In the genomic region with DNA sequence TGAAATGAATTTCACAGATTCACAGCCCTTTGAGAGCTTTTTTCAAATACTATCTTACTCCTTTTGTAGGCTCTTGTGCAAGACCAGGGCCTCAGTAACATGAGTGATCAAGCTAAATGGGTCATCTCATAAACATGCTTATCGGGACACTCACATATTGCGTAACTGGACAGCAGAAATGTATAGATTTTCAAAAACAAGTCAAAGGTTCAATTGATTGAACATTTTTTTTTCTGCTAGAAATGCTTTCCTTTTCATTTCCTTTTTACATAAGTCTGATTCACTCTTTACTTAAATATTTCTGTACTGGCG, we compare ENCODE assay signal across 26 cellular contexts. TPM values are rescaled to one million over a fixed set of nuclear protein-coding genes. Genes with fewer than 3 reads are reported as not detected.
DNase-seq lines count a peak whose midpoint lies in the region; ATAC-seq, FAIRE-seq and TF ChIP-seq lines count a peak whose summit lies in the region.
"Had no signal": no experiment of that assay in that cellular context is flagged by ENCODE, and none has a peak within 500 bp of the region (broad histone marks: within the 10 kb centered on the region; RNA-seq: fewer than 3 reads in every experiment).

No MANE protein-coding gene starts in this region.

- H3K4me1 ChIP-seq in HUES48 (ENCODE audit: control insufficient read depth, insufficient read depth, low read length) (peaks cover 28% of the 10 kb centered on the region), K562 (replicated peaks in 1 of 2; ENCODE audit: control insufficient read depth in 2 of 2, insufficient read depth in 2 of 2, low read length in 2 of 2) (no peaks in the 10 kb centered on the region)

- intact Hi-C loops in K562 (cut with micrococcal nuclease): no loop called here

- H3K79me2 ChIP-seq in K562 (ENCODE audit: control insufficient read depth, insufficient read depth, low read length): no peaks in the 10 kb centered on the region

- TF ChIP-seq EP300 in K562 (IDR thresholded peaks at IDR 0.05; ENCODE audit: low read length): no peak

- WGBS in K562 (ENCODE audit: insufficient coverage, low coverage, missing lambda C conversion rate): 0% methylated on average over 3 of the region's 3 CpGs

- no peak overlapping the region for H3K4me2 ChIP-seq in K562 (ENCODE audit: insufficient read depth, low read length)

- DNase-seq in AG04449 (ENCODE audit: low read depth, low spot score) (peak; percentile 34), K562 (ENCODE audit: extremely low read depth in 1 of 4, low spot score in 3 of 4) (no peak), foreskin fibroblast (peak; percentile 59 to 87), NCI-H345 (lab: John Stamatoyannopoulos, UW) (no peak), putamen (ENCODE audit: low spot score) (no peak)
- DNase-seq: activated effector memory CD4-positive, alpha-beta T cell treated with anti-CD3 and anti-CD28 coated beads, Interleukin-2, amount 50 U/mL, for 16 hours; amniotic stem cell; central memory CD4-positive, alpha-beta T cell; DMS 273 treated with DMSO at 0.1 percent for 48 hours; effector CD4-positive, alpha-beta T cell; hippocampal formation; Kasumi-1; kidney glomerular epithelial cell; NCI-H524 treated with DMSO at 0.1 percent for 48 hours; SHP77; stimulated activated CD4-positive, alpha-beta T cell treated with anti-CD3 and anti-CD28 coated beads, Interleukin-2, amount 100 ng/mL, for 48 hours; stimulated activated naive CD8-positive, alpha-beta T cell treated with anti-CD3 and anti-CD28 coated beads, Interleukin-15, amount 100 ng/mL, for 72 hours; T-helper 1 cell had no signal

- CTCF ChIA-PET in AG04449 (lab: Yijun Ruan, JAX): interaction anchor here (4.0 kb wide), 1 partner anchor 11 kb away, joined by 30 read pairs; no protein-coding TSS in a partner anchor
- CTCF ChIA-PET in K562 (lab: Yijun Ruan, JAX; ENCODE audit: low intra/inter-chr PET ratio): no interaction called here

- H3K9me1 ChIP-seq in K562 (ENCODE audit: control insufficient read depth, insufficient read depth, low read length): no peaks in the 10 kb centered on the region

- POLR2A ChIA-PET in AG04449 (lab: Yijun Ruan, JAX) (no interaction called here), K562 (lab: Yijun Ruan, JAX) (no interaction called here)

- no peaks in the 10 kb centered on the region for H3K36me3 ChIP-seq in HUES48 (ENCODE audit: control insufficient read depth, insufficient read depth, low read length)
- H3K36me3 ChIP-seq in K562 (ENCODE audit: control insufficient read depth, insufficient read depth, low read length): no peaks in the 10 kb centered on the region

- TF ChIP-seq RAD21 in K562 (CRISPR knock-in tag; conservative IDR thresholded peaks at IDR 0.05 in 1 of 2, IDR thresholded peaks at IDR 0.05 in 1 of 2): no peak

- no peak for TF ChIP-seq CTCF in AG04449 (IDR thresholded peaks at IDR 0.05; ENCODE audit: insufficient read depth, low read length, missing control alignments)
- no peak for TF ChIP-seq CTCF in K562 (IDR thresholded peaks at IDR 0.05 in 2 of 3, conservative IDR thresholded peaks at IDR 0.05 in 1 of 3; ENCODE audit: insufficient read depth in 2 of 3, low read depth in 1 of 3, low read length in 3 of 3)
- no peak for TF ChIP-seq CTCF in foreskin fibroblast (IDR thresholded peaks at IDR 0.05; ENCODE audit: low read depth, low read length)

- no peaks in the 10 kb centered on the region for H4K20me1 ChIP-seq in K562 (replicated peaks; ENCODE audit: control insufficient read depth, insufficient read depth, low read length)

- no TSS peak for BruUV-seq in K562 (replicated peaks; lab: Mats Ljungman, UMichigan)

- H3K4me3 ChIP-seq in AG04449 (ENCODE audit: low read depth, low read length): no peak overlapping the region
- no peak overlapping the region for H3K4me3 ChIP-seq in HUES48 (ENCODE audit: low read depth, low read length)
- no peak overlapping the region for H3K4me3 ChIP-seq in K562
- H3K4me3 ChIP-seq in foreskin fibroblast (ENCODE audit: low read depth in 1 of 2, low read length in 2 of 2): no peak overlapping the region
- H3K4me3 ChIP-seq: skin epidermis had no signal

- ATAC-seq in K562 (no peak), GM21515 (IDR thresholded peaks at IDR 0.05; ENCODE audit: unreplicated experiment) (no peak), GM18511 (IDR thresholded peaks at IDR 0.05; ENCODE audit: unreplicated experiment) (no peak)
- ATAC-seq: natural killer cell treated with Interleukin-12 subunit alpha and Interleukin-12 subunit beta and Interleukin-15 and Interleukin-18, amount 100 ng/mL, for 72 hours; stimulated activated naive CD8-positive, alpha-beta T cell treated with anti-CD3 and anti-CD28 coated beads, Interleukin-15, amount 100 ng/mL, for 72 hours had no signal

- no peak for TF ChIP-seq POLR2A in K562 (conservative IDR thresholded peaks at IDR 0.05)

- in situ Hi-C loops in K562 (cut with MboI): no loop called here

- no peaks in the 10 kb centered on the region for H3K27me3 ChIP-seq in HUES48 (ENCODE audit: control insufficient read depth, insufficient read depth, low read length)
- H3K27me3 ChIP-seq in K562 (ENCODE audit: control insufficient read depth in 2 of 2, insufficient read depth in 2 of 2, low read length in 2 of 2): peaks cover 5% of the 10 kb centered on the region in 2 experiments; a peak in 3 of 5 replicates

- H3K9ac ChIP-seq in HUES48 (ENCODE audit: low read depth, low read length) (peak overlapping the region; percentile 26; the same call in 1 of the 2 replicates), K562 (ENCODE audit: insufficient read depth in 1 of 2, low read depth in 2 of 2, low read length in 2 of 2) (no peak overlapping the region)

- FAIRE-seq in K562 (lab: Jason Lieb, UNC): no peak
- FAIRE-seq: A204.1 had no signal

- H2AFZ ChIP-seq in K562 (ENCODE audit: low read depth, low read length): no peak overlapping the region

- no peaks in the 10 kb centered on the region for H3K9me3 ChIP-seq in HUES48 (ENCODE audit: control insufficient read depth, insufficient read depth, low read length)
- H3K9me3 ChIP-seq in K562 (replicated peaks; ENCODE audit: control insufficient read depth, insufficient read depth, low read depth, low read length): no peaks in the 10 kb centered on the region

- H3K27ac ChIP-seq in HUES48 (ENCODE audit: low read depth, low read length) (peak overlapping the region; percentile 75), K562 (ENCODE audit: extremely low read depth, low read depth, low read length) (no peak overlapping the region)
- H3K27ac ChIP-seq: HL-60, skin epidermis had no signal

TF ChIP-seq in K562, 482 proteins besides CTCF, POLR2A, EP300 and RAD21:
- TF ChIP-seq ZNF699 (CRISPR knock-in tag; IDR thresholded peaks at IDR 0.05; ENCODE audit: insufficient replicate concordance) (no peak), CEBPB (tag; IDR thresholded peaks at IDR 0.05) (peak; percentile 77), CEBPG (CRISPR knock-in tag; IDR thresholded peaks at IDR 0.05) (no peak), CEBPG (tag; conservative IDR thresholded peaks at IDR 0.05 in 1 of 2, IDR thresholded peaks at IDR 0.05 in 1 of 2) (peak; percentile 41 to 71; a peak in 3 of 4 replicates)

RNA-seq across cellular contexts. Expression of gene SALL4, which starts 8.7 kb away (rescaled TPM):
- not detected in 2 replicates for total RNA-seq in K562 (2011; cell fraction: chromatin; rRNA removed; ENCODE audit: low replicate concordance)
- not detected in 2 replicates for total RNA-seq in K562 (2011; cell fraction: nucleolus; rRNA removed)
- not detected in 2 replicates for total RNA-seq in K562 (2011; cell fraction: nucleoplasm; rRNA removed)
- total RNA-seq in K562 (2014; rRNA removed) (not detected in 2 replicates), K562 (2014; rRNA removed; fragmentation: Illumina TruSeq; extraction: Trizol) (not detected in 2 replicates), K562 (2015; rRNA removed; fragmentation: Illumina TruSeq; extraction: Trizol) (not detected in 2 replicates), K562 (2021) (0.07 and 0.11 TPM in 2 replicates)
- polyA plus RNA-seq in K562 (2011; rRNA removed) (not detected in 2 replicates), K562 (2014; fragmentation: Illumina TruSeq; extraction: Trizol) (not detected in 2 replicates), K562 (2014; fragmentation: Nextera tagmentation; extraction: Ambion mirVana) (not detected), K562 (2014; rRNA removed) (0.03 TPM in 1 of 2 replicates, not detected in the other)
- not detected in 2 replicates for polyA plus RNA-seq in K562 (2011; cell fraction: cytosol; rRNA removed)
- polyA plus RNA-seq in K562 (2011; cell fraction: nucleus; rRNA removed): not detected in 2 replicates
- polyA plus RNA-seq in K562 (2012): 0.01 TPM in 1 of 2 replicates, not detected in the other
- polyA minus RNA-seq in K562 (2011; rRNA and poly(A)+ RNA removed): not detected in 2 replicates
- 0.36 TPM in 1 of 2 replicates, not detected in the other for polyA minus RNA-seq in K562 (2011; cell fraction: cytosol; rRNA and poly(A)+ RNA removed)
- polyA minus RNA-seq in K562 (2011; cell fraction: nucleus; rRNA and poly(A)+ RNA removed): 0.13 TPM in 1 of 2 replicates, not detected in the other
- polyA plus RNA-seq: CD14-positive monocyte had no signal

RNA-seq across cellular contexts. Expression of gene ATP9A, which starts 42.8 kb away (rescaled TPM):
- 0.12 and 0.28 TPM in 2 replicates for total RNA-seq in K562 (2011; cell fraction: chromatin; rRNA removed; ENCODE audit: low replicate concordance)
- 0.13 and 0.17 TPM in 2 replicates for total RNA-seq in K562 (2011; cell fraction: nucleolus; rRNA removed)
- 0.07 and 0.31 TPM in 2 replicates for total RNA-seq in K562 (2011; cell fraction: nucleoplasm; rRNA removed)
- total RNA-seq in K562 (2014; rRNA removed) (0.18 and 0.24 TPM in 2 replicates), K562 (2014; rRNA removed; fragmentation: Illumina TruSeq; extraction: Trizol) (0.36 and 0.48 TPM in 2 replicates), K562 (2015; rRNA removed; fragmentation: Illumina TruSeq; extraction: Trizol) (0.15 and 0.22 TPM in 2 replicates), K562 (2021) (0.42 and 0.62 TPM in 2 replicates)
- polyA plus RNA-seq in K562 (2011; rRNA removed) (0.05 and 0.29 TPM in 2 replicates), K562 (2014; fragmentation: Illumina TruSeq; extraction: Trizol) (0.39 and 0.40 TPM in 2 replicates), K562 (2014; fragmentation: Nextera tagmentation; extraction: Ambion mirVana) (under 1 TPM; 0.21 to 0.23 TPM), K562 (2014; rRNA removed) (0.32 and 0.46 TPM in 2 replicates)
- polyA plus RNA-seq in K562 (2011; cell fraction: cytosol; rRNA removed): 0.09 and 0.19 TPM in 2 replicates
- polyA plus RNA-seq in K562 (2011; cell fraction: nucleus; rRNA removed): 0.07 and 0.24 TPM in 2 replicates
- polyA plus RNA-seq in K562 (2012): 0.06 and 0.25 TPM in 2 replicates
- 0.03 and 0.32 TPM in 2 replicates for polyA minus RNA-seq in K562 (2011; rRNA and poly(A)+ RNA removed)
- 0.27 and 0.29 TPM in 2 replicates for polyA minus RNA-seq in K562 (2011; cell fraction: cytosol; rRNA and poly(A)+ RNA removed)
- 0.11 and 0.13 TPM in 2 replicates for polyA minus RNA-seq in K562 (2011; cell fraction: nucleus; rRNA and poly(A)+ RNA removed)
- polyA plus RNA-seq: CD14-positive monocyte had no signal

Comparison
In these comparisons a context has a peak if more than half of its experiments do, and no peak if none do; other contexts are left out.
1. DNase-seq: peak in AG04449 (single experiment) and foreskin fibroblast (2 of 2); none in K562 (0 of 4), NCI-H345 (single experiment) and putamen (single experiment).